ENCODE assay signal across 13 cellular contexts in the genomic region with DNA sequence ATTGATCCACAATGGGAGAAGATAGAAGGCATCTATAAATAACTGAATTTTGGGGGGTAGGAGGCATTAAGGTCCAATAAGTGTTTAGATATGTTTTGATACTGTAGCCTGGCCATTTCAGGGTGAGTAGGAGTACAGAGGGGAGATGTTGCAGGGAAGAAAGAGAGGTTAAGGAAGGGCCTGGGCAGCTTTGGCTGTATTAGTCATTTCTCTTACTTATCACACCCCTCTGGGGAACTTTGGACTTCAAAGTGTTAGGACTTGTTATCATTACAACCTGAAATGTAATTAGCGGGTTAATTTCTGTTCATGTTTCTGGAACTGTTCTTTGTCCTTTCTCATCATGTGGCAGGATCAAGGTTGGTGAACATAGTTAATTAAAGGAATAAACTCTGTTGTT. TPM values are rescaled to one million over a fixed set of nuclear protein-coding genes. Genes with fewer than 3 reads are reported as not detected.
DNase-seq lines count a peak whose midpoint lies in the region; FAIRE-seq and TF ChIP-seq lines count a peak whose summit lies in the region.
"Had no signal": no experiment of that assay in that cellular context is flagged by ENCODE, and none has a peak within 500 bp of the region (broad histone marks: within the 10 kb centered on the region; RNA-seq: fewer than 3 reads in every experiment).

No MANE protein-coding gene starts in this region.

- peak overlapping the region; percentile 30 for H3K27ac Mint-ChIP-seq in activated naive CD4-positive, alpha-beta T cell treated with anti-CD3 and anti-CD28 coated beads, Interleukin-2, amount 10 ng/mL, durations not matched to agents 7 days and 5 days
- H3K27ac Mint-ChIP-seq in astrocyte (ENCODE audit: unreplicated experiment): no peak overlapping the region

- H3K4me1 Mint-ChIP-seq in activated naive CD4-positive, alpha-beta T cell treated with anti-CD3 and anti-CD28 coated beads, Interleukin-2, amount 10 ng/mL, durations not matched to agents 7 days and 5 days: peaks cover 76% of the 10 kb centered on the region
- peaks cover 68% of the 10 kb centered on the region for H3K4me1 Mint-ChIP-seq in astrocyte (ENCODE audit: low read depth, unreplicated experiment)

- peaks cover 8% of the 10 kb centered on the region for H3K36me3 Mint-ChIP-seq in activated naive CD4-positive, alpha-beta T cell treated with anti-CD3 and anti-CD28 coated beads, Interleukin-2, amount 10 ng/mL, durations not matched to agents 7 days and 5 days
- H3K36me3 Mint-ChIP-seq in astrocyte (ENCODE audit: low read depth, unreplicated experiment): peaks cover 5% of the 10 kb centered on the region
- H3K36me3 Mint-ChIP-seq: WTC11 had no signal

- no peak for TF ChIP-seq EP300 in transverse colon (IDR thresholded peaks at IDR 0.05; ENCODE audit: low read depth)

- peaks cover 80% of the 10 kb centered on the region for H3K79me2 ChIP-seq in astrocyte (ENCODE audit: insufficient read depth, low read length)

- H2AFZ ChIP-seq in astrocyte (ENCODE audit: low read depth, low read length): no peak overlapping the region

- FAIRE-seq in astrocyte (lab: Jason Lieb, UNC): no peak
- FAIRE-seq: H54 had no signal

- no peak overlapping the region for H3K4me3 ChIP-seq in astrocyte (ENCODE audit: insufficient read depth, low read depth, low read length)
- H3K4me3 ChIP-seq in mesodermal cell (ENCODE audit: extremely low read depth, insufficient read depth, low read length, poor library complexity, severe bottlenecking): no peak overlapping the region
- no peak overlapping the region for H3K4me3 ChIP-seq in transverse colon

- H3K4me1 ChIP-seq in astrocyte (ENCODE audit: insufficient read depth, low read length) (peaks cover 48% of the 10 kb centered on the region), mesodermal cell (ENCODE audit: control insufficient read depth, insufficient read depth, low read length, poor library complexity, severe bottlenecking) (peaks cover 67% of the 10 kb centered on the region), transverse colon (peaks cover 58 to 93% (median 77%) of the 10 kb centered on the region in 4 donors)

- in situ Hi-C loops in transverse colon (cut with MboI; ENCODE audit: low pct_ligation_motif_present in 1 of 4, low pct_unique_long_range_greater_than_20kb in 1 of 4, low sequenced_read_pairs in 3 of 4): no loop called here

- H3K27me3 Mint-ChIP-seq in activated naive CD4-positive, alpha-beta T cell treated with anti-CD3 and anti-CD28 coated beads, Interleukin-2, amount 10 ng/mL, durations not matched to agents 7 days and 5 days: no peaks in the 10 kb centered on the region
- H3K27me3 Mint-ChIP-seq in astrocyte (ENCODE audit: low read depth, unreplicated experiment): no peaks in the 10 kb centered on the region
- H3K27me3 Mint-ChIP-seq: central memory CD8-positive, alpha-beta T cell had no signal

- peaks cover 70% of the 10 kb centered on the region for H4K20me1 ChIP-seq in astrocyte (ENCODE audit: insufficient read depth, low read length)

- H3K4me2 ChIP-seq in astrocyte (ENCODE audit: low read length): peak overlapping the region; percentile 42

- 86% methylated on average over 1 of the region's 1 CpG; no CpG with 5 or more reads in 1 of the 2 experiments for WGBS in mesodermal cell (ENCODE audit: insufficient coverage in 2 of 2), 2 experiments
- 22 to 33% methylated on average over 1 of the region's 1 CpG for WGBS in transverse colon (ENCODE audit: low coverage in 1 of 2), 2 donors

- H3K9ac ChIP-seq in astrocyte (ENCODE audit: low read length): no peak overlapping the region

- no peak overlapping the region for H3K4me3 Mint-ChIP-seq in activated naive CD4-positive, alpha-beta T cell treated with anti-CD3 and anti-CD28 coated beads, Interleukin-2, amount 10 ng/mL, durations not matched to agents 7 days and 5 days
- peak overlapping the region; percentile 42 for H3K4me3 Mint-ChIP-seq in astrocyte (ENCODE audit: unreplicated experiment)
- H3K4me3 Mint-ChIP-seq: WTC11 had no signal

- no peak for DNase-seq in activated naive CD4-positive, alpha-beta T cell treated with anti-CD3 and anti-CD28 coated beads, Interleukin-2, amount 10 ng/mL, durations not matched to agents 7 days and 5 days
- DNase-seq in activated naive CD4-positive, alpha-beta T cell treated with anti-CD3 and anti-CD28 coated beads, Interleukin-2, amount 50 U/mL, for 16 hours: no peak
- no peak for DNase-seq in astrocyte (ENCODE audit: low read depth)
- no peak for DNase-seq in transverse colon
- DNase-seq in middle frontal gyrus (ENCODE audit: extremely low spot score, low spot score): no peak
- no peak for DNase-seq in NCI-H82 (lab: John Stamatoyannopoulos, UW)
- DNase-seq in NCI-H146 (lab: John Stamatoyannopoulos, UW): no peak
- DNase-seq: AML-193, NCI-H748 treated with DMSO at 0.1 percent for 48 hours had no signal

- TF ChIP-seq CTCF in astrocyte (IDR thresholded peaks at IDR 0.05; ENCODE audit: insufficient read depth, low read depth, low read length): no peak
- TF ChIP-seq CTCF in transverse colon (IDR thresholded peaks at IDR 0.05): no peak

- intact Hi-C loops in transverse colon (cut with DNase I; ENCODE audit: low total_unique reads): no loop called here

- H3K9me3 Mint-ChIP-seq in activated naive CD4-positive, alpha-beta T cell treated with anti-CD3 and anti-CD28 coated beads, Interleukin-2, amount 10 ng/mL, durations not matched to agents 7 days and 5 days: no peaks in the 10 kb centered on the region
- H3K9me3 Mint-ChIP-seq in astrocyte (ENCODE audit: unreplicated experiment): no peaks in the 10 kb centered on the region
- H3K9me3 Mint-ChIP-seq: central memory CD8-positive, alpha-beta T cell; WTC11 had no signal

- H3K9me3 ChIP-seq in astrocyte (ENCODE audit: insufficient read depth, low read depth, low read length): no peaks in the 10 kb centered on the region
- no peaks in the 10 kb centered on the region for H3K9me3 ChIP-seq in mesodermal cell (ENCODE audit: control insufficient read depth, low read length)
- H3K9me3 ChIP-seq in transverse colon: no peaks in the 10 kb centered on the region

- no peak for TF ChIP-seq POLR2A in transverse colon (IDR thresholded peaks at IDR 0.05)

- H3K27ac ChIP-seq in astrocyte (ENCODE audit: low read depth, low read length): no peak overlapping the region
- H3K27ac ChIP-seq in mesodermal cell (ENCODE audit: low read depth, low read length, severe bottlenecking): peak overlapping the region; percentile 12
- peak overlapping the region; percentile 77 to 91 (median 85) for H3K27ac ChIP-seq in transverse colon

- H3K27me3 ChIP-seq in astrocyte (ENCODE audit: insufficient read depth, low read length): no peaks in the 10 kb centered on the region
- no peaks in the 10 kb centered on the region for H3K27me3 ChIP-seq in transverse colon

- CTCF ChIA-PET in activated naive CD4-positive, alpha-beta T cell treated with anti-CD3 and anti-CD28 coated beads, Interleukin-2, amount 10 ng/mL, durations not matched to agents 7 days and 5 days (lab: Charles Lee): no interaction called here

- H3K36me3 ChIP-seq in astrocyte (ENCODE audit: insufficient read depth, low read length): no peaks in the 10 kb centered on the region
- H3K36me3 ChIP-seq in mesodermal cell (ENCODE audit: control insufficient read depth, insufficient read depth, low read length): no peaks in the 10 kb centered on the region
- H3K36me3 ChIP-seq in transverse colon: no peaks in the 10 kb centered on the region

RNA-seq across cellular contexts. Expression of gene SUSD6, which starts 40.3 kb away (rescaled TPM):
- total RNA-seq in astrocyte: 25.6 and 30.6 TPM in 2 replicates
- 11.4 TPM for polyA plus RNA-seq in mesodermal cell (2013, experiment 1 of 2)
- 9.3 TPM for polyA plus RNA-seq in mesodermal cell (2013, experiment 2 of 2)
- total RNA-seq in transverse colon: 100 to 1,000 TPM in 2 of 4 donors, 10 to 100 TPM in 2; 29.1 to 159 (median 95.0) TPM
